Comparison of ENCODE assay signal across 1 cellular context in the genomic region with DNA sequence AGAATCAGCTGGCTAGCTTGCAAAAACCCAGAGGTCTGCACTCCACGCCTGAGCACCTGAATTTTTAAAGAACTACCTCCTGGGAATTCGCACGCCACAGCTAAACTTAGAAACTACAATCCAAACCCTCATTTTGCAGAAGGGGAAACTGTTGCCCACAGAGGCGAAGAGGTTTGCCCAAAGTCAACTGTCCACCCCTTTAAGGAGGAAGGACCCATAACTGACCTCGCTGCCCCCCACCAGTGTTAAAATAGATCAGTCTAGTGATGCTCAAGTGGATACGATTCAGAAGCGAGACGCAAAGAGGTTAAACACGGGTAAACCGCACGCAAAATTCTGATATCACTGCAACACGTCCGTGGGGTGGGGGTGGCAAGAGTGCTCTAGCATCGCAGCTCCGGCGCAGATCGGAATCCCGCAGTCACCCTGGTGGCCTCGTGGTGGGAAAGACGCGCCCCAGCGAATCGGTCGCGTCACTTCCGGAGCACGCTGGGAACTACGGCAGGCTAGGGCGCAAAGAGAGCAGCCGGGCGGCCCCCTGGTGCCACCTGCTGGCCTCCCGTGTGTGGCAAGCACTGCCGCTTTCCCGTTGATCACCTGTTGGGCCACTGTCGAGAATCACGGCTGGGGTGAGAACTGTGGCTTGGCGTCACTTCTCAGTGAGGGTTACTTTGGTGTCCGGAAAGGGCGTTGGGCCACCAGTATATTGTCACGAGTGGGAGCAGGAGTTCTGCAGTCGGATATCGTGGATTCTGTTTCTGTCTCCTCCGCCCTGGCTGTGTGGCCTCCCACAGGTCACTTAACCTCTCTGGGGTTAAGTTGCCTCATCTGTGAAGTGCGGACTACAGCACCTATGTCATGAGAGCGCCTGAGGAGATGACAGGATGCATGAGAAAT.
A peak's percentile ranks its signal among the peaks of the same experiment; 100 is the strongest.
TF ChIP-seq lines count a peak whose summit lies in the region.

A gene (minus strand): TSS at position 451 of the 897 bp plus-strand sequence. CDS start 686 bp downstream, outside the sequence.

TF ChIP-seq in GM12878, 131 proteins besides CTCF, POLR2A, EP300 and RAD21 (continued from another document and continues in another):
- TF ChIP-seq CBX3 (IDR thresholded peaks at IDR 0.05; ENCODE audit: borderline replicate concordance, low read depth) (no peak), IRF4 (IDR thresholded peaks at IDR 0.05; ENCODE audit: low read depth, low read length) (peak; percentile 74), NFIC (IDR thresholded peaks at IDR 0.05; ENCODE audit: low read depth, low read length) (no peak), NFXL1 (IDR thresholded peaks at IDR 0.05; ENCODE audit: borderline replicate concordance) (0 out of 2 replicates have a peak, but pooled peaks have one; percentile 52), NBN (IDR thresholded peaks at IDR 0.05) (peak; percentile 91), TBL1XR1 (IDR thresholded peaks at IDR 0.05; ENCODE audit: low read depth, low read length) (0 out of 2 replicates have a peak, but pooled peaks have one; percentile 11), MTA3 (IDR thresholded peaks at IDR 0.05; ENCODE audit: borderline replicate concordance, low read length) (no peak), POLR2AphosphoS2 (IDR thresholded peaks at IDR 0.05; ENCODE audit: low read depth, low read length) (no peak; the same call in 1 of the 2 replicates), SREBF1 (IDR thresholded peaks at IDR 0.05; ENCODE audit: low read length) (no peak), TARDBP (IDR thresholded peaks at IDR 0.05; ENCODE audit: borderline replicate concordance) (0 out of 2 replicates have a peak, but pooled peaks have one; percentile 76), HDAC6 (IDR thresholded peaks at IDR 0.05; ENCODE audit: unreplicated experiment) (no peak), JUND (IDR thresholded peaks at IDR 0.05; ENCODE audit: low read depth, low read length) (0 out of 2 replicates have a peak, but pooled peaks have one; percentile 10), STAT1 (conservative IDR thresholded peaks at IDR 0.05) (peak; percentile 95; the same call in 1 of the 2 replicates), SMAD5 (IDR thresholded peaks at IDR 0.05; ENCODE audit: low read depth) (peak; percentile 76; the same call in 1 of the 2 replicates), TCF12 (IDR thresholded peaks at IDR 0.05; ENCODE audit: low read depth, low read length) (peak; percentile 59; the same call in 1 of the 2 replicates), SRF (IDR thresholded peaks at IDR 0.05; ENCODE audit: low read depth in 2 of 2, low read length in 2 of 2) (no peak), NR2C2 (IDR thresholded peaks at IDR 0.05; ENCODE audit: borderline replicate concordance, control insufficient read depth, insufficient read length, low read depth) (no peak), RCOR1 (conservative IDR thresholded peaks at IDR 0.05; ENCODE audit: low read depth, low read length) (no peak; the same call in 1 of the 2 replicates), SP1 (IDR thresholded peaks at IDR 0.05; ENCODE audit: low read depth, low read length) (peak; percentile 60), RUNX3 (IDR thresholded peaks at IDR 0.05; ENCODE audit: low read length) (peak; percentile 75), CHD2 (IDR thresholded peaks at IDR 0.05; ENCODE audit: borderline replicate concordance, low read depth, low read length) (peak; percentile 94), BRCA1 (IDR thresholded peaks at IDR 0.05; ENCODE audit: low read depth, low read length) (peak; percentile 75), CBFB (IDR thresholded peaks at IDR 0.05; ENCODE audit: low read depth) (peak; percentile 83), GATAD2B (conservative IDR thresholded peaks at IDR 0.05; ENCODE audit: low read depth) (peak; percentile 62; the same call in 1 of the 2 replicates), MTA2 (IDR thresholded peaks at IDR 0.05; ENCODE audit: low read depth) (peak; percentile 36), ESRRA (IDR thresholded peaks at IDR 0.05; ENCODE audit: low read length) (0 out of 2 replicates have a peak, but pooled peaks have one; percentile 40), CREM (IDR thresholded peaks at IDR 0.05; ENCODE audit: low read depth) (peak; percentile 97), LARP7 (IDR thresholded peaks at IDR 0.05) (peak; percentile 56; the same call in 1 of the 2 replicates), HDAC2 (IDR thresholded peaks at IDR 0.05) (no peak), RBBP5 (conservative IDR thresholded peaks at IDR 0.05) (no peak), CREB1 (IDR thresholded peaks at IDR 0.05; ENCODE audit: low read depth) (peak; percentile 96), POLR2AphosphoS5 (IDR thresholded peaks at IDR 0.05; ENCODE audit: low read length) (peak; percentile 94), GABPA (IDR thresholded peaks at IDR 0.05; ENCODE audit: low read depth) (peak; percentile 84), NR2C1 (IDR thresholded peaks at IDR 0.05) (no peak), ZNF207 (IDR thresholded peaks at IDR 0.05; ENCODE audit: borderline replicate concordance) (peak; percentile 90), CBX5 (IDR thresholded peaks at IDR 0.05; ENCODE audit: low read depth) (peak; percentile 62; the same call in 1 of the 2 replicates), MYC (IDR thresholded peaks at IDR 0.05; ENCODE audit: insufficient read depth, insufficient read length, insufficient replicate concordance, low read length, severe bottlenecking) (peak; percentile 93), IKZF2 (IDR thresholded peaks at IDR 0.05) (peak; percentile 48 to 55), RFX5 (IDR thresholded peaks at IDR 0.05; ENCODE audit: low read depth, low read length) (no peak), SPI1 (IDR thresholded peaks at IDR 0.05; ENCODE audit: borderline replicate concordance, insufficient read depth, low read depth, low read length) (0 out of 2 replicates have a peak, but pooled peaks have one; percentile 32), SMC3 (IDR thresholded peaks at IDR 0.05; ENCODE audit: borderline replicate concordance, low read length) (peak; percentile 70), BMI1 (IDR thresholded peaks at IDR 0.05; ENCODE audit: borderline replicate concordance) (no peak), HDGF (IDR thresholded peaks at IDR 0.05) (peak; percentile 54; the same call in 1 of the 2 replicates)
- TF ChIP-seq, protein P1, sequence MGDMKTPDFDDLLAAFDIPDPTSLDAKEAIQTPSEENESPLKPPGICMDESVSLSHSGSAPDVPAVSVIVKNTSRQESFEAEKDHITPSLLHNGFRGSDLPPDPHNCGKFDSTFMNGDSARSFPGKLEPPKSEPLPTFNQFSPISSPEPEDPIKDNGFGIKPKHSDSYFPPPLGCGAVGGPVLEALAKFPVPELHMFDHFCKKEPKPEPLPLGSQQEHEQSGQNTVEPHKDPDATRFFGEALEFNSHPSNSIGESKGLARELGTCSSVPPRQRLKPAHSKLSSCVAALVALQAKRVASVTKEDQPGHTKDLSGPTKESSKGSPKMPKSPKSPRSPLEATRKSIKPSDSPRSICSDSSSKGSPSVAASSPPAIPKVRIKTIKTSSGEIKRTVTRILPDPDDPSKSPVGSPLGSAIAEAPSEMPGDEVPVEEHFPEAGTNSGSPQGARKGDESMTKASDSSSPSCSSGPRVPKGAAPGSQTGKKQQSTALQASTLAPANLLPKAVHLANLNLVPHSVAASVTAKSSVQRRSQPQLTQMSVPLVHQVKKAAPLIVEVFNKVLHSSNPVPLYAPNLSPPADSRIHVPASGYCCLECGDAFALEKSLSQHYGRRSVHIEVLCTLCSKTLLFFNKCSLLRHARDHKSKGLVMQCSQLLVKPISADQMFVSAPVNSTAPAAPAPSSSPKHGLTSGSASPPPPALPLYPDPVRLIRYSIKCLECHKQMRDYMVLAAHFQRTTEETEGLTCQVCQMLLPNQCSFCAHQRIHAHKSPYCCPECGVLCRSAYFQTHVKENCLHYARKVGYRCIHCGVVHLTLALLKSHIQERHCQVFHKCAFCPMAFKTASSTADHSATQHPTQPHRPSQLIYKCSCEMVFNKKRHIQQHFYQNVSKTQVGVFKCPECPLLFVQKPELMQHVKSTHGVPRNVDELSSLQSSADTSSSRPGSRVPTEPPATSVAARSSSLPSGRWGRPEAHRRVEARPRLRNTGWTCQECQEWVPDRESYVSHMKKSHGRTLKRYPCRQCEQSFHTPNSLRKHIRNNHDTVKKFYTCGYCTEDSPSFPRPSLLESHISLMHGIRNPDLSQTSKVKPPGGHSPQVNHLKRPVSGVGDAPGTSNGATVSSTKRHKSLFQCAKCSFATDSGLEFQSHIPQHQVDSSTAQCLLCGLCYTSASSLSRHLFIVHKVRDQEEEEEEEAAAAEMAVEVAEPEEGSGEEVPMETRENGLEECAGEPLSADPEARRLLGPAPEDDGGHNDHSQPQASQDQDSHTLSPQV (IDR thresholded peaks at IDR 0.05): 0 out of 2 replicates have a peak, but pooled peaks have one; percentile 33
- TF ChIP-seq, protein P2, sequence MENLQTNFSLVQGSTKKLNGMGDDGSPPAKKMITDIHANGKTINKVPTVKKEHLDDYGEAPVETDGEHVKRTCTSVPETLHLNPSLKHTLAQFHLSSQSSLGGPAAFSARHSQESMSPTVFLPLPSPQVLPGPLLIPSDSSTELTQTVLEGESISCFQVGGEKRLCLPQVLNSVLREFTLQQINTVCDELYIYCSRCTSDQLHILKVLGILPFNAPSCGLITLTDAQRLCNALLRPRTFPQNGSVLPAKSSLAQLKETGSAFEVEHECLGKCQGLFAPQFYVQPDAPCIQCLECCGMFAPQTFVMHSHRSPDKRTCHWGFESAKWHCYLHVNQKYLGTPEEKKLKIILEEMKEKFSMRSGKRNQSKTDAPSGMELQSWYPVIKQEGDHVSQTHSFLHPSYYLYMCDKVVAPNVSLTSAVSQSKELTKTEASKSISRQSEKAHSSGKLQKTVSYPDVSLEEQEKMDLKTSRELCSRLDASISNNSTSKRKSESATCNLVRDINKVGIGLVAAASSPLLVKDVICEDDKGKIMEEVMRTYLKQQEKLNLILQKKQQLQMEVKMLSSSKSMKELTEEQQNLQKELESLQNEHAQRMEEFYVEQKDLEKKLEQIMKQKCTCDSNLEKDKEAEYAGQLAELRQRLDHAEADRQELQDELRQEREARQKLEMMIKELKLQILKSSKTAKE (IDR thresholded peaks at IDR 0.05; ENCODE audit: low read depth, poor library complexity, severe bottlenecking): peak; percentile 54
- TF ChIP-seq, protein P3, sequence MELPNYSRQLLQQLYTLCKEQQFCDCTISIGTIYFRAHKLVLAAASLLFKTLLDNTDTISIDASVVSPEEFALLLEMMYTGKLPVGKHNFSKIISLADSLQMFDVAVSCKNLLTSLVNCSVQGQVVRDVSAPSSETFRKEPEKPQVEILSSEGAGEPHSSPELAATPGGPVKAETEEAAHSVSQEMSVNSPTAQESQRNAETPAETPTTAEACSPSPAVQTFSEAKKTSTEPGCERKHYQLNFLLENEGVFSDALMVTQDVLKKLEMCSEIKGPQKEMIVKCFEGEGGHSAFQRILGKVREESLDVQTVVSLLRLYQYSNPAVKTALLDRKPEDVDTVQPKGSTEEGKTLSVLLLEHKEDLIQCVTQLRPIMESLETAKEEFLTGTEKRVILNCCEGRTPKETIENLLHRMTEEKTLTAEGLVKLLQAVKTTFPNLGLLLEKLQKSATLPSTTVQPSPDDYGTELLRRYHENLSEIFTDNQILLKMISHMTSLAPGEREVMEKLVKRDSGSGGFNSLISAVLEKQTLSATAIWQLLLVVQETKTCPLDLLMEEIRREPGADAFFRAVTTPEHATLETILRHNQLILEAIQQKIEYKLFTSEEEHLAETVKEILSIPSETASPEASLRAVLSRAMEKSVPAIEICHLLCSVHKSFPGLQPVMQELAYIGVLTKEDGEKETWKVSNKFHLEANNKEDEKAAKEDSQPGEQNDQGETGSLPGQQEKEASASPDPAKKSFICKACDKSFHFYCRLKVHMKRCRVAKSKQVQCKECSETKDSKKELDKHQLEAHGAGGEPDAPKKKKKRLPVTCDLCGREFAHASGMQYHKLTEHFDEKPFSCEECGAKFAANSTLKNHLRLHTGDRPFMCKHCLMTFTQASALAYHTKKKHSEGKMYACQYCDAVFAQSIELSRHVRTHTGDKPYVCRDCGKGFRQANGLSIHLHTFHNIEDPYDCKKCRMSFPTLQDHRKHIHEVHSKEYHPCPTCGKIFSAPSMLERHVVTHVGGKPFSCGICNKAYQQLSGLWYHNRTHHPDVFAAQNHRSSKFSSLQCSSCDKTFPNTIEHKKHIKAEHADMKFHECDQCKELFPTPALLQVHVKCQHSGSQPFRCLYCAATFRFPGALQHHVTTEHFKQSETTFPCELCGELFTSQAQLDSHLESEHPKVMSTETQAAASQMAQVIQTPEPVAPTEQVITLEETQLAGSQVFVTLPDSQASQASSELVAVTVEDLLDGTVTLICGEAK (IDR thresholded peaks at IDR 0.05; ENCODE audit: borderline replicate concordance): peak; percentile 80
- TF ChIP-seq, protein P4, sequence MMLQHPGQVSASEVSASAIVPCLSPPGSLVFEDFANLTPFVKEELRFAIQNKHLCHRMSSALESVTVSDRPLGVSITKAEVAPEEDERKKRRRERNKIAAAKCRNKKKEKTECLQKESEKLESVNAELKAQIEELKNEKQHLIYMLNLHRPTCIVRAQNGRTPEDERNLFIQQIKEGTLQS (IDR thresholded peaks at IDR 0.05; ENCODE audit: borderline replicate concordance, extremely low read depth, low read depth, low read length): peak; percentile 25; the same call in 1 of the 2 replicates
- TF ChIP-seq, protein P5, sequence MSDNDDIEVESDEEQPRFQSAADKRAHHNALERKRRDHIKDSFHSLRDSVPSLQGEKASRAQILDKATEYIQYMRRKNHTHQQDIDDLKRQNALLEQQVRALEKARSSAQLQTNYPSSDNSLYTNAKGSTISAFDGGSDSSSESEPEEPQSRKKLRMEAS (IDR thresholded peaks at IDR 0.05; ENCODE audit: low read depth, low read length): peak; percentile 98
- TF ChIP-seq, protein P6, sequence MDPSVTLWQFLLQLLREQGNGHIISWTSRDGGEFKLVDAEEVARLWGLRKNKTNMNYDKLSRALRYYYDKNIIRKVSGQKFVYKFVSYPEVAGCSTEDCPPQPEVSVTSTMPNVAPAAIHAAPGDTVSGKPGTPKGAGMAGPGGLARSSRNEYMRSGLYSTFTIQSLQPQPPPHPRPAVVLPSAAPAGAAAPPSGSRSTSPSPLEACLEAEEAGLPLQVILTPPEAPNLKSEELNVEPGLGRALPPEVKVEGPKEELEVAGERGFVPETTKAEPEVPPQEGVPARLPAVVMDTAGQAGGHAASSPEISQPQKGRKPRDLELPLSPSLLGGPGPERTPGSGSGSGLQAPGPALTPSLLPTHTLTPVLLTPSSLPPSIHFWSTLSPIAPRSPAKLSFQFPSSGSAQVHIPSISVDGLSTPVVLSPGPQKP (IDR thresholded peaks at IDR 0.05; ENCODE audit: low read depth, low read length): peak; percentile 89
- TF ChIP-seq, protein P7, sequence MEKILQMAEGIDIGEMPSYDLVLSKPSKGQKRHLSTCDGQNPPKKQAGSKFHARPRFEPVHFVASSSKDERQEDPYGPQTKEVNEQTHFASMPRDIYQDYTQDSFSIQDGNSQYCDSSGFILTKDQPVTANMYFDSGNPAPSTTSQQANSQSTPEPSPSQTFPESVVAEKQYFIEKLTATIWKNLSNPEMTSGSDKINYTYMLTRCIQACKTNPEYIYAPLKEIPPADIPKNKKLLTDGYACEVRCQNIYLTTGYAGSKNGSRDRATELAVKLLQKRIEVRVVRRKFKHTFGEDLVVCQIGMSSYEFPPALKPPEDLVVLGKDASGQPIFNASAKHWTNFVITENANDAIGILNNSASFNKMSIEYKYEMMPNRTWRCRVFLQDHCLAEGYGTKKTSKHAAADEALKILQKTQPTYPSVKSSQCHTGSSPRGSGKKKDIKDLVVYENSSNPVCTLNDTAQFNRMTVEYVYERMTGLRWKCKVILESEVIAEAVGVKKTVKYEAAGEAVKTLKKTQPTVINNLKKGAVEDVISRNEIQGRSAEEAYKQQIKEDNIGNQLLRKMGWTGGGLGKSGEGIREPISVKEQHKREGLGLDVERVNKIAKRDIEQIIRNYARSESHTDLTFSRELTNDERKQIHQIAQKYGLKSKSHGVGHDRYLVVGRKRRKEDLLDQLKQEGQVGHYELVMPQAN (conservative IDR thresholded peaks at IDR 0.05): peak; percentile 86
